In genomic region chr22:37638351-37639069, GRCh38 we compare ENCODE assay signal across 1 cellular context.
A peak's percentile ranks its signal among the peaks of the same experiment; 100 is the strongest.
TF ChIP-seq lines count a peak whose summit lies in the region.

No MANE protein-coding gene starts in this region.

TF ChIP-seq in HEK293, 187 proteins besides CTCF, POLR2A, EP300 and RAD21 (continued from another document):
- TF ChIP-seq, protein P1, sequence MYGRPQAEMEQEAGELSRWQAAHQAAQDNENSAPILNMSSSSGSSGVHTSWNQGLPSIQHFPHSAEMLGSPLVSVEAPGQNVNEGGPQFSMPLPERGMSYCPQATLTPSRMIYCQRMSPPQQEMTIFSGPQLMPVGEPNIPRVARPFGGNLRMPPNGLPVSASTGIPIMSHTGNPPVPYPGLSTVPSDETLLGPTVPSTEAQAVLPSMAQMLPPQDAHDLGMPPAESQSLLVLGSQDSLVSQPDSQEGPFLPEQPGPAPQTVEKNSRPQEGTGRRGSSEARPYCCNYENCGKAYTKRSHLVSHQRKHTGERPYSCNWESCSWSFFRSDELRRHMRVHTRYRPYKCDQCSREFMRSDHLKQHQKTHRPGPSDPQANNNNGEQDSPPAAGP (tag by site-specific recombination; IDR thresholded peaks at IDR 0.05) = 0 out of 2 replicates have a peak, but pooled peaks have one; percentile 11
- TF ChIP-seq WT1 (tag by site-specific recombination; IDR thresholded peaks at IDR 0.05) = 0 out of 2 replicates have a peak, but pooled peaks have one; percentile 12
- TF ChIP-seq ZNF18 (tag by site-specific recombination; IDR thresholded peaks at IDR 0.05) = no peak
- 0 out of 2 replicates have a peak, but pooled peaks have one; percentile 31 for TF ChIP-seq ZNF600 (tag by site-specific recombination; IDR thresholded peaks at IDR 0.05)
- 0 out of 2 replicates have a peak, but pooled peaks have one; percentile 11 for TF ChIP-seq ZFP69B (tag by site-specific recombination; IDR thresholded peaks at IDR 0.05)
- TF ChIP-seq ZNF792 (tag by site-specific recombination; IDR thresholded peaks at IDR 0.05) = peak; percentile 75; the same call in 1 of the 2 replicates
- TF ChIP-seq ZNF776 (tag by site-specific recombination; IDR thresholded peaks at IDR 0.05; ENCODE audit: borderline replicate concordance) = no peak
- no peak for TF ChIP-seq ZNF280C (tag by site-specific recombination; IDR thresholded peaks at IDR 0.05)
